ENCODE assay signal across 2 cellular contexts in the genomic region with DNA sequence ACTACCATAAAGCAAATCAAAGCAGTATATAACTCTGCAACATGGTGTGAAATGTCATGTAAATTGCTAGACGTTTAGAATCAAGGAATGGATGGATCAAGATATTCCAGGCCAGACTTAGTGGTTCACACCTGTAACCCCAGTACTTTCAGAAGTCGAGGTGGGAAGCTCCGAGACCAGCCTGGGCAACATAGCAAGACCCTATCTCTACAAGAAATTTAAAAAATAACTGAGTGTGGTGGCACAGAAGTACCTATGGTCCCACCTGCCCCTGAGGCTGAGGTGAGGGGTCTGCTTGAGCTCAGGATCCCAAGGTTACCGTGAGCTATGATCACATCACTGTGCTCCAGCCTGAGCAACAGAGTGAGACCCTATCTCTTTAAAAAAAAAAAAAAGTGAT.
TF ChIP-seq lines count a peak whose summit lies in the region.

No MANE protein-coding gene starts in this region.

TF ChIP-seq in HepG2, 621 proteins besides CTCF, POLR2A, EP300 and RAD21:
- TF ChIP-seq GABPB1 (CRISPR knock-in tag; IDR thresholded peaks at IDR 0.05) (no peak), PHF8 (CRISPR knock-in tag; IDR thresholded peaks at IDR 0.05) (no peak), ZNF121 (CRISPR knock-in tag; IDR thresholded peaks at IDR 0.05) (peak; percentile 66), NAIF1 (CRISPR knock-in tag; IDR thresholded peaks at IDR 0.05; ENCODE audit: borderline replicate concordance) (no peak), ZNF160 (CRISPR knock-in tag; IDR thresholded peaks at IDR 0.05) (no peak)
- TF ChIP-seq, protein P1, sequence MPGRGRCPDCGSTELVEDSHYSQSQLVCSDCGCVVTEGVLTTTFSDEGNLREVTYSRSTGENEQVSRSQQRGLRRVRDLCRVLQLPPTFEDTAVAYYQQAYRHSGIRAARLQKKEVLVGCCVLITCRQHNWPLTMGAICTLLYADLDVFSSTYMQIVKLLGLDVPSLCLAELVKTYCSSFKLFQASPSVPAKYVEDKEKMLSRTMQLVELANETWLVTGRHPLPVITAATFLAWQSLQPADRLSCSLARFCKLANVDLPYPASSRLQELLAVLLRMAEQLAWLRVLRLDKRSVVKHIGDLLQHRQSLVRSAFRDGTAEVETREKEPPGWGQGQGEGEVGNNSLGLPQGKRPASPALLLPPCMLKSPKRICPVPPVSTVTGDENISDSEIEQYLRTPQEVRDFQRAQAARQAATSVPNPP (CRISPR knock-in tag; IDR thresholded peaks at IDR 0.05): no peak
- TF ChIP-seq, protein P2, sequence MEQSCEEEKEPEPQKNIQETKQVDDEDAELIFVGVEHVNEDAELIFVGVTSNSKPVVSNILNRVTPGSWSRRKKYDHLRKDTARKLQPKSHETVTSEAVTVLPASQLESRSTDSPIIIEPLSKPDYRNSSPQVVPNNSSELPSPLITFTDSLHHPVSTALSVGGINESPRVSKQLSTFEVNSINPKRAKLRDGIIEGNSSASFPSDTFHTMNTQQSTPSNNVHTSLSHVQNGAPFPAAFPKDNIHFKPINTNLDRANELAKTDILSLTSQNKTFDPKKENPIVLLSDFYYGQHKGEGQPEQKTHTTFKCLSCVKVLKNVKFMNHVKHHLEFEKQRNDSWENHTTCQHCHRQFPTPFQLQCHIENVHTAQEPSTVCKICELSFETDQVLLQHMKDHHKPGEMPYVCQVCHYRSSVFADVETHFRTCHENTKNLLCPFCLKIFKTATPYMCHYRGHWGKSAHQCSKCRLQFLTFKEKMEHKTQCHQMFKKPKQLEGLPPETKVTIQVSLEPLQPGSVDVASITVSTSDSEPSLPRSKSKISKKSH (CRISPR knock-in tag; IDR thresholded peaks at IDR 0.05; ENCODE audit: borderline replicate concordance): no peak

TF ChIP-seq in HEK293, 187 proteins besides CTCF, POLR2A, EP300 and RAD21:
- TF ChIP-seq ZNF121 (tag by site-specific recombination; IDR thresholded peaks at IDR 0.05) (peak; percentile 91), ZNF626 (tag by site-specific recombination; IDR thresholded peaks at IDR 0.05) (no peak)
- TF ChIP-seq, protein P3, sequence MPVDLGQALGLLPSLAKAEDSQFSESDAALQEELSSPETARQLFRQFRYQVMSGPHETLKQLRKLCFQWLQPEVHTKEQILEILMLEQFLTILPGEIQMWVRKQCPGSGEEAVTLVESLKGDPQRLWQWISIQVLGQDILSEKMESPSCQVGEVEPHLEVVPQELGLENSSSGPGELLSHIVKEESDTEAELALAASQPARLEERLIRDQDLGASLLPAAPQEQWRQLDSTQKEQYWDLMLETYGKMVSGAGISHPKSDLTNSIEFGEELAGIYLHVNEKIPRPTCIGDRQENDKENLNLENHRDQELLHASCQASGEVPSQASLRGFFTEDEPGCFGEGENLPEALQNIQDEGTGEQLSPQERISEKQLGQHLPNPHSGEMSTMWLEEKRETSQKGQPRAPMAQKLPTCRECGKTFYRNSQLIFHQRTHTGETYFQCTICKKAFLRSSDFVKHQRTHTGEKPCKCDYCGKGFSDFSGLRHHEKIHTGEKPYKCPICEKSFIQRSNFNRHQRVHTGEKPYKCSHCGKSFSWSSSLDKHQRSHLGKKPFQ (tag by site-specific recombination; IDR thresholded peaks at IDR 0.05): peak; percentile 27; the same call in 1 of the 2 replicates
TF ChIP-seq in HEK293: peak in this region for 2.
